8 cellular contexts compared by ENCODE assay signal in the genomic region with DNA sequence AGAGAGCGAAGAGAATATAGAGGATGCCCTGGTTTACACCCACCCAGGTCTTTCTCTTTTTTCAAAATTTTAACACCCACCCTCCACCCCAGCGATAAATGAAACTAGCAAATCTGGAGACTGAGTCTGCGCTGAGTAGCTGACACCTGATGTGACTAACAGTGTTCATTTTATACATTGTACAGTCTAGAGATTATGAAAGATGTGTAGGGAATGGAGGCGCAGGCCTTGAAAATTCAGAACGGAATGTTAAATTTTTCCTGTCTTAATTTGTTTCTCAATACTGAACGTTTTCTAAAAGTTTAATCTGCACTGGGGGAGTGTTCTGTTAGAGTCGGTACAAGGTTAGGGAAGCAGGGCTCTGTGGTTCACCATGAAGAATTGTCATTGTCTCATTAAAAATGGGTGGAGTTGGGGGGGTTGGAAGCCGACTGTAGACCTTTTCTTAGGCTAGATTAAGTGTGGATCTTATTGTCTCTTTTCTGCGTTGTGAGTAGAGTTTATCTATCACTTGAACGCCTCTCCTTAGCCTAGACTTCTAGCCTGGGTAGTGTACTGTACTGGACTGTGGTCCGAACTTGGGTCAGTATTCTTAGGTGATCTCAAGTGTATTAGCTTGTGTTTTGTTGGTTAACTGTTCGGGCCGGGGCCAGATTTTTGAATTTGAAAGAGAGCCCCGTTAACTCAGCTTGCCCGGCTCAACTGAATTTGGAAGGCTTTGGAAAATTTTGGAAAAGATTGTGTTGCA. TPM values are rescaled to one million over a fixed set of nuclear protein-coding genes. Genes with fewer than 3 reads are reported as not detected.
DNase-seq lines count a peak whose midpoint lies in the region; ATAC-seq and TF ChIP-seq lines count a peak whose summit lies in the region.

No MANE protein-coding gene starts in this region.

- H3K9ac ChIP-seq in PC-3 (ENCODE audit: low read length) = peak overlapping the region; percentile 83

- intact Hi-C loops in PC-3 (cut with micrococcal nuclease) (loop anchor here (2.0 to 5.0 kb wide), 3 partner anchors 123 to 357 kb away; partner anchors contain the start of gene CREG2), prostate gland (cut with DNase I) (loop anchor here (2.0 to 10.0 kb wide), 4 partner anchors 42 to 185 kb away; no protein-coding TSS in a partner anchor)

- H3K4me2 ChIP-seq in GM23338 = peak overlapping the region; percentile 81
- H3K4me2 ChIP-seq in PC-3 (ENCODE audit: low read length) = peak overlapping the region; percentile 90

- no peak overlapping the region for H3K4me3 Mint-ChIP-seq in GM23338

- POLR2A ChIA-PET in PC-3 (lab: Charles Lee; ENCODE audit: unreplicated experiment) = interaction anchor here (0.6 to 0.8 kb wide), 2 partner anchors 22 to 60 kb away, joined by 10 to 18 read pairs; no protein-coding TSS in a partner anchor

- no peaks in the 10 kb centered on the region for H3K9me2 ChIP-seq in GM23338 (ENCODE audit: insufficient read depth)
- no peaks in the 10 kb centered on the region for H3K9me2 ChIP-seq in PC-3 (replicated peaks; ENCODE audit: low read length)

- BruUV-seq in PC-3 (replicated peaks; lab: Mats Ljungman, UMichigan) = TSS peak; percentile 49

- peaks cover 8% of the 10 kb centered on the region; the same call in 1 of the 2 replicates for H3F3A ChIP-seq in GM23338 (replicated peaks; ENCODE audit: low read depth)
- H3F3A ChIP-seq in PC-3 (ENCODE audit: low read length, unreplicated experiment) = no peaks in the 10 kb centered on the region

- H2AFZ ChIP-seq in GM23338 = no peak overlapping the region
- H2AFZ ChIP-seq in PC-3 (ENCODE audit: low read length) = no peak overlapping the region

- peaks cover 23% of the 10 kb centered on the region for H3K36me3 Mint-ChIP-seq in GM23338 (ENCODE audit: low read depth)

- no peak overlapping the region for H3K27ac ChIP-seq in GM23338 (ENCODE audit: low read depth)
- peak overlapping the region; percentile 29 for H3K27ac ChIP-seq in PC-3 (ENCODE audit: low read length)
- peak overlapping the region; percentile 18 to 50 for H3K27ac ChIP-seq in prostate gland

- no peak overlapping the region for H3K27ac Mint-ChIP-seq in GM23338

- no peaks in the 10 kb centered on the region for H3K27me3 Mint-ChIP-seq in GM23338 (ENCODE audit: insufficient read depth, low read depth, poor library complexity)

- CTCF ChIA-PET in PC-3 (lab: Charles Lee) = no interaction called here

- H3K36me3 ChIP-seq in GM23338 (ENCODE audit: insufficient read depth) = no peaks in the 10 kb centered on the region
- peaks cover 20% of the 10 kb centered on the region for H3K36me3 ChIP-seq in PC-3 (ENCODE audit: low read depth, low read length)
- no peaks in the 10 kb centered on the region for H3K36me3 ChIP-seq in prostate gland

- no peak for ATAC-seq in GM23338
- peak; percentile 1; the same call in 1 of the 2 replicates for ATAC-seq in PC-3
- no peak for ATAC-seq in GM21447 (IDR thresholded peaks at IDR 0.05; ENCODE audit: unreplicated experiment)
- ATAC-seq in GM18505 (IDR thresholded peaks at IDR 0.05; ENCODE audit: unreplicated experiment) = no peak
- ATAC-seq in GM21528 (IDR thresholded peaks at IDR 0.05; ENCODE audit: low FRiP score, unreplicated experiment) = no peak
- ATAC-seq in GM18867 (IDR thresholded peaks at IDR 0.05; ENCODE audit: unreplicated experiment) = no peak

- TF ChIP-seq POLR2A in prostate gland (IDR thresholded peaks at IDR 0.05) (no peak), GM18505 (IDR thresholded peaks at IDR 0.05; ENCODE audit: borderline replicate concordance, extremely low read depth, insufficient read depth, insufficient read length) (no peak)

- no peaks in the 10 kb centered on the region; the same call in 1 of the 3 replicates for H3K9me3 Mint-ChIP-seq in GM23338

- WGBS in prostate gland = 14% methylated on average over 15 of the region's 15 CpGs

- DNase-seq in GM23338 (ENCODE audit: low spot score) (no peak), PC-3 (peak; percentile 40), epithelial cell of proximal tubule (ENCODE audit: low read depth) (no peak), prostate gland (ENCODE audit: low spot score) (no peak)

- TF ChIP-seq CTCF in GM23338 (conservative IDR thresholded peaks at IDR 0.05; ENCODE audit: low read depth in 2 of 2) (no peak), PC-3 (conservative IDR thresholded peaks at IDR 0.05; ENCODE audit: low read depth, low read length) (no peak), epithelial cell of proximal tubule (conservative IDR thresholded peaks at IDR 0.05; ENCODE audit: low read depth, low read length) (no peak), prostate gland (IDR thresholded peaks at IDR 0.05) (no peak)

- H3K79me2 ChIP-seq in GM23338 (replicated peaks; ENCODE audit: insufficient read depth) (peaks cover 62% of the 10 kb centered on the region), PC-3 (ENCODE audit: low read length) (peaks cover 63% of the 10 kb centered on the region)

- H3K4me1 Mint-ChIP-seq in GM23338 = peaks cover 31% of the 10 kb centered on the region

- peaks cover 7% of the 10 kb centered on the region for H4K20me1 ChIP-seq in GM23338 (replicated peaks; ENCODE audit: insufficient read depth)
- peaks cover 47% of the 10 kb centered on the region for H4K20me1 ChIP-seq in PC-3 (ENCODE audit: low read length)

- H3K4me3 ChIP-seq in GM23338 (peak overlapping the region; percentile 97), PC-3 (ENCODE audit: low read length) (peak overlapping the region; percentile 96), epithelial cell of proximal tubule (ENCODE audit: low read depth, low read length) (peak overlapping the region; percentile 84), prostate gland (peak overlapping the region; percentile 56 to 57)

- no peaks in the 10 kb centered on the region for H3K9me3 ChIP-seq in PC-3 (ENCODE audit: low read length)
- H3K9me3 ChIP-seq in prostate gland = no peaks in the 10 kb centered on the region

- H3K4me1 ChIP-seq in GM23338 (ENCODE audit: insufficient read depth) (peaks cover 36% of the 10 kb centered on the region), PC-3 (ENCODE audit: insufficient read depth, low read length) (peaks cover 17% of the 10 kb centered on the region), prostate gland (replicated peaks) (no peaks in the 10 kb centered on the region)

- H3K27me3 ChIP-seq in GM23338 (ENCODE audit: insufficient read depth) (peaks cover 9% of the 10 kb centered on the region; the same call in 1 of the 2 replicates), PC-3 (ENCODE audit: low read length) (no peaks in the 10 kb centered on the region), prostate gland (replicated peaks; ENCODE audit: insufficient read depth) (no peaks in the 10 kb centered on the region)

TF ChIP-seq in GM23338, 12 proteins besides CTCF, POLR2A, EP300 and RAD21 (continues in another document):
- TF ChIP-seq ZNF331 (CRISPR knock-in tag; IDR thresholded peaks at IDR 0.05; ENCODE audit: low read depth) = no peak
- TF ChIP-seq ETS1 (IDR thresholded peaks at IDR 0.05) = no peak
- no peak for TF ChIP-seq EZH2 (IDR thresholded peaks at IDR 0.05; ENCODE audit: low read depth, unreplicated experiment)
- no peak for TF ChIP-seq CREB1 (CRISPR knock-in tag; IDR thresholded peaks at IDR 0.05; ENCODE audit: low read depth)
- no peak for TF ChIP-seq JUNB (IDR thresholded peaks at IDR 0.05; ENCODE audit: unreplicated experiment)
- no peak for TF ChIP-seq POLR2AphosphoS5 (IDR thresholded peaks at IDR 0.05; ENCODE audit: low read depth)
- no peak for TF ChIP-seq EZH2phosphoT487 (IDR thresholded peaks at IDR 0.05; ENCODE audit: unreplicated experiment)

RNA-seq across cellular contexts. Expression of gene MAP4K4, which starts 1.9 kb away (rescaled TPM):
- total RNA-seq in GM23338 (2014; rRNA removed; shearing (Covaris generic)) = 77.2 and 99.2 TPM in 2 replicates
- polyA plus RNA-seq in GM23338 (2016; fragmentation: Nextera tagmentation; extraction: Ambion mirVana) = 32.2 and 34.6 TPM in 2 replicates
- total RNA-seq in PC-3 (2014; rRNA removed) (133 and 167 TPM in 2 replicates), epithelial cell of proximal tubule (84.3 and 115 TPM in 2 replicates), prostate gland (100 to 1,000 TPM in 1 of 2 donors, 10 to 100 TPM in 1; 23.6 to 107 TPM)
